Comparison of ENCODE assay signal across 1 cellular context in the genomic region with DNA sequence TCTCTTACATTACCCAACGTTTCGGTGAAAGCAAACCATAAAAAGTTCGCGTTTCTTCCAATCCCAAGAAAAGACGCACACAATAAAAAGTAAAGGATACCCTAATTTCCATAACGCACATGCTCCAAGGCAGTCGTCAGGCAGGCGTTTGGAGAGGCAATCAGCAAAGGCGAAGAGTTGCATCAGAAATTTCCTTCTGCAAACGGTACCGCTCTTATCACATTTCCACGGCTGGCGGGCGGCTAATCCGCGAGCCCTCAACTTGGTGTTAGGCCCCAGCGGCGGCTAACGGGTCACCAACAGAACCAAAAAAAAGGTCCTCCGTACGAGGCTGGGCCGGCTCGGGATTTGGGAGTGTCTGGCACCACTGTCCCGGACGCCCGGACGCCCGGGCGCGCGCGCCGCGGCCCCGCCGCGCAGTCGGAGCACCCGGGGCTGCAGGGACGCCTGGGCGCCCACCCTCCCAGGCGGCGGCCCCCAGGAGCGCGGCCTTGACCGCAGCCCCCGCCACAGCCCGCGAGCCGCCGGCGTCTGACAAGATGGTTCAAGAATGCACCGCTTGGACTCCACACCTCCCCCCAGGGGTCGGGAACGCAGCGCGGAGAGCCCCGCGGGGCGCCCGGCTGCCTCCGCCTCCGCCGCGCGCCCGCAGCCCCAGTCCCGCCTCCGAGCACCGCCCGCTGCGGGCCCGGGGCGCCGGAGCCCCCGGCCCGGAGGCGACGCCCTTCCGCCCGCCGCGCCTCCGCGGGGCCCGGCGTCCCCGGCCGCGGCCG.
A peak's percentile ranks its signal among the peaks of the same experiment; 100 is the strongest.
TF ChIP-seq lines count a peak whose summit lies in the region.

No MANE protein-coding gene starts in this region.

TF ChIP-seq in GM23338, 12 proteins besides CTCF, POLR2A, EP300 and RAD21:
- TF ChIP-seq, protein P1, sequence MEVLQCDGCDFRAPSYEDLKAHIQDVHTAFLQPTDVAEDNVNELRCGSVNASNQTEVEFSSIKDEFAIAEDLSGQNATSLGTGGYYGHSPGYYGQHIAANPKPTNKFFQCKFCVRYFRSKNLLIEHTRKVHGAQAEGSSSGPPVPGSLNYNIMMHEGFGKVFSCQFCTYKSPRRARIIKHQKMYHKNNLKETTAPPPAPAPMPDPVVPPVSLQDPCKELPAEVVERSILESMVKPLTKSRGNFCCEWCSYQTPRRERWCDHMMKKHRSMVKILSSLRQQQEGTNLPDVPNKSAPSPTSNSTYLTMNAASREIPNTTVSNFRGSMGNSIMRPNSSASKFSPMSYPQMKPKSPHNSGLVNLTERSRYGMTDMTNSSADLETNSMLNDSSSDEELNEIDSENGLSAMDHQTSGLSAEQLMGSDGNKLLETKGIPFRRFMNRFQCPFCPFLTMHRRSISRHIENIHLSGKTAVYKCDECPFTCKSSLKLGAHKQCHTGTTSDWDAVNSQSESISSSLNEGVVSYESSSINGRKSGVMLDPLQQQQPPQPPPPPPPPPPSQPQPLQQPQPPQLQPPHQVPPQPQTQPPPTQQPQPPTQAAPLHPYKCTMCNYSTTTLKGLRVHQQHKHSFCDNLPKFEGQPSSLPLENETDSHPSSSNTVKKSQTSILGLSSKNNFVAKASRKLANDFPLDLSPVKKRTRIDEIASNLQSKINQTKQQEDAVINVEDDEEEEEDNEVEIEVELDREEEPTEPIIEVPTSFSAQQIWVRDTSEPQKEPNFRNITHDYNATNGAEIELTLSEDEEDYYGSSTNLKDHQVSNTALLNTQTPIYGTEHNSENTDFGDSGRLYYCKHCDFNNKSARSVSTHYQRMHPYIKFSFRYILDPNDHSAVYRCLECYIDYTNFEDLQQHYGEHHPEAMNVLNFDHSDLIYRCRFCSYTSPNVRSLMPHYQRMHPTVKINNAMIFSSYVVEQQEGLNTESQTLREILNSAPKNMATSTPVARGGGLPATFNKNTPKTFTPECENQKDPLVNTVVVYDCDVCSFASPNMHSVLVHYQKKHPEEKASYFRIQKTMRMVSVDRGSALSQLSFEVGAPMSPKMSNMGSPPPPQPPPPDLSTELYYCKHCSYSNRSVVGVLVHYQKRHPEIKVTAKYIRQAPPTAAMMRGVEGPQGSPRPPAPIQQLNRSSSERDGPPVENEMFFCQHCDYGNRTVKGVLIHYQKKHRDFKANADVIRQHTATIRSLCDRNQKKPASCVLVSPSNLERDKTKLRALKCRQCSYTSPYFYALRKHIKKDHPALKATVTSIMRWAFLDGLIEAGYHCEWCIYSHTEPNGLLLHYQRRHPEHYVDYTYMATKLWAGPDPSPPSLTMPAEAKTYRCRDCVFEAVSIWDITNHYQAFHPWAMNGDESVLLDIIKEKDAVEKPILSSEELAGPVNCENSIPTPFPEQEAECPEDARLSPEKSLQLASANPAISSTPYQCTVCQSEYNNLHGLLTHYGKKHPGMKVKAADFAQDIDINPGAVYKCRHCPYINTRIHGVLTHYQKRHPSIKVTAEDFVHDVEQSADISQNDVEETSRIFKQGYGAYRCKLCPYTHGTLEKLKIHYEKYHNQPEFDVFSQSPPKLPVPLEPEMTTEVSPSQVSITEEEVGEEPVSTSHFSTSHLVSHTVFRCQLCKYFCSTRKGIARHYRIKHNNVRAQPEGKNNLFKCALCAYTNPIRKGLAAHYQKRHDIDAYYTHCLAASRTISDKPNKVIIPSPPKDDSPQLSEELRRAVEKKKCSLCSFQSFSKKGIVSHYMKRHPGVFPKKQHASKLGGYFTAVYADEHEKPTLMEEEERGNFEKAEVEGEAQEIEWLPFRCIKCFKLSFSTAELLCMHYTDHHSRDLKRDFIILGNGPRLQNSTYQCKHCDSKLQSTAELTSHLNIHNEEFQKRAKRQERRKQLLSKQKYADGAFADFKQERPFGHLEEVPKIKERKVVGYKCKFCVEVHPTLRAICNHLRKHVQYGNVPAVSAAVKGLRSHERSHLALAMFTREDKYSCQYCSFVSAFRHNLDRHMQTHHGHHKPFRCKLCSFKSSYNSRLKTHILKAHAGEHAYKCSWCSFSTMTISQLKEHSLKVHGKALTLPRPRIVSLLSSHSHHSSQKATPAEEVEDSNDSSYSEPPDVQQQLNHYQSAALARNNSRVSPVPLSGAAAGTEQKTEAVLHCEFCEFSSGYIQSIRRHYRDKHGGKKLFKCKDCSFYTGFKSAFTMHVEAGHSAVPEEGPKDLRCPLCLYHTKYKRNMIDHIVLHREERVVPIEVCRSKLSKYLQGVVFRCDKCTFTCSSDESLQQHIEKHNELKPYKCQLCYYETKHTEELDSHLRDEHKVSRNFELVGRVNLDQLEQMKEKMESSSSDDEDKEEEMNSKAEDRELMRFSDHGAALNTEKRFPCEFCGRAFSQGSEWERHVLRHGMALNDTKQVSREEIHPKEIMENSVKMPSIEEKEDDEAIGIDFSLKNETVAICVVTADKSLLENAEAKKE (CRISPR knock-in tag; IDR thresholded peaks at IDR 0.05) = no peak
- no peak for TF ChIP-seq EZH2 (IDR thresholded peaks at IDR 0.05; ENCODE audit: low read depth, unreplicated experiment)
- TF ChIP-seq POLR2AphosphoS5 (IDR thresholded peaks at IDR 0.05; ENCODE audit: low read depth) = 0 out of 2 replicates have a peak, but pooled peaks have one; percentile 18
- no peak for TF ChIP-seq ZNF114 (CRISPR knock-in tag; IDR thresholded peaks at IDR 0.05)
- TF ChIP-seq, protein P2, sequence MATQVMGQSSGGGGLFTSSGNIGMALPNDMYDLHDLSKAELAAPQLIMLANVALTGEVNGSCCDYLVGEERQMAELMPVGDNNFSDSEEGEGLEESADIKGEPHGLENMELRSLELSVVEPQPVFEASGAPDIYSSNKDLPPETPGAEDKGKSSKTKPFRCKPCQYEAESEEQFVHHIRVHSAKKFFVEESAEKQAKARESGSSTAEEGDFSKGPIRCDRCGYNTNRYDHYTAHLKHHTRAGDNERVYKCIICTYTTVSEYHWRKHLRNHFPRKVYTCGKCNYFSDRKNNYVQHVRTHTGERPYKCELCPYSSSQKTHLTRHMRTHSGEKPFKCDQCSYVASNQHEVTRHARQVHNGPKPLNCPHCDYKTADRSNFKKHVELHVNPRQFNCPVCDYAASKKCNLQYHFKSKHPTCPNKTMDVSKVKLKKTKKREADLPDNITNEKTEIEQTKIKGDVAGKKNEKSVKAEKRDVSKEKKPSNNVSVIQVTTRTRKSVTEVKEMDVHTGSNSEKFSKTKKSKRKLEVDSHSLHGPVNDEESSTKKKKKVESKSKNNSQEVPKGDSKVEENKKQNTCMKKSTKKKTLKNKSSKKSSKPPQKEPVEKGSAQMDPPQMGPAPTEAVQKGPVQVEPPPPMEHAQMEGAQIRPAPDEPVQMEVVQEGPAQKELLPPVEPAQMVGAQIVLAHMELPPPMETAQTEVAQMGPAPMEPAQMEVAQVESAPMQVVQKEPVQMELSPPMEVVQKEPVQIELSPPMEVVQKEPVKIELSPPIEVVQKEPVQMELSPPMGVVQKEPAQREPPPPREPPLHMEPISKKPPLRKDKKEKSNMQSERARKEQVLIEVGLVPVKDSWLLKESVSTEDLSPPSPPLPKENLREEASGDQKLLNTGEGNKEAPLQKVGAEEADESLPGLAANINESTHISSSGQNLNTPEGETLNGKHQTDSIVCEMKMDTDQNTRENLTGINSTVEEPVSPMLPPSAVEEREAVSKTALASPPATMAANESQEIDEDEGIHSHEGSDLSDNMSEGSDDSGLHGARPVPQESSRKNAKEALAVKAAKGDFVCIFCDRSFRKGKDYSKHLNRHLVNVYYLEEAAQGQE (IDR thresholded peaks at IDR 0.05; ENCODE audit: unreplicated experiment) = no peak
